In genomic region chr10:79275431-79275851, GRCh38 we compare ENCODE assay signal across 11 cellular contexts.
DNase-seq lines count a peak whose midpoint lies in the region; ATAC-seq and TF ChIP-seq lines count a peak whose summit lies in the region.
"Had no signal": no experiment of that assay in that cellular context is flagged by ENCODE, and none has a peak within 500 bp of the region (broad histone marks: within the 10 kb centered on the region; RNA-seq: fewer than 3 reads in every experiment).

No MANE protein-coding gene starts in this region.

- WGBS in SK-N-SH (ENCODE audit: low lambda C conversion rate) = 91% methylated on average over 3 of the region's 10 CpGs
- 62% methylated on average over 3 of the region's 10 CpGs; no CpG with 5 or more reads in 1 of the 2 donors for WGBS in esophagus squamous epithelium, 2 donors
- 64 to 67% methylated on average over 1 to 10 of the region's 10 CpGs for WGBS in thyroid gland, 2 donors

- TF ChIP-seq RAD21 in SK-N-SH (IDR thresholded peaks at IDR 0.05; ENCODE audit: low read length) = no peak

- CTCF ChIA-PET in SK-N-SH (lab: Yijun Ruan, JAX) = interaction anchor here (0.8 to 2.1 kb wide), 10 partner anchors 9 to 77 kb away, joined by 3 to 5 read pairs (median 3); no protein-coding TSS in a partner anchor
- CTCF ChIA-PET in activated naive CD4-positive, alpha-beta T cell treated with anti-CD3 and anti-CD28 coated beads, Interleukin-2, amount 10 ng/mL, durations not matched to agents 7 days and 5 days (lab: Charles Lee) = no interaction called here
- CTCF ChIA-PET in activated CD4-positive, alpha-beta T cell treated with anti-CD3 and anti-CD28 coated beads for 36 hours (lab: Charles Lee) = no interaction called here

- TF ChIP-seq POLR2A in esophagus squamous epithelium (IDR thresholded peaks at IDR 0.05) (no peak), thyroid gland (IDR thresholded peaks at IDR 0.05) (no peak)

- ATAC-seq in activated CD4-positive, CD25-positive, alpha-beta regulatory T cell treated with anti-CD3 and anti-CD28 coated beads, Interleukin-2, amount 50 U/mL, for 24 hours = no peak
- ATAC-seq in activated CD4-positive, alpha-beta T cell treated with anti-CD3 and anti-CD28 coated beads for 36 hours = no peak
- no peak for ATAC-seq in HG03280 (IDR thresholded peaks at IDR 0.05; ENCODE audit: unreplicated experiment)
- ATAC-seq: stimulated activated effector memory CD8-positive, alpha-beta T cell treated with anti-CD3 and anti-CD28 coated beads, Interleukin-12 subunit alpha, Interleukin-12 subunit beta, amount 100 ng/mL, for 72 hours had no signal

- no peak overlapping the region for H3K4me2 ChIP-seq in SK-N-SH

- H3K9me3 ChIP-seq in SK-N-SH (no peaks in the 10 kb centered on the region), esophagus squamous epithelium (no peaks in the 10 kb centered on the region), muscle layer of duodenum (ENCODE audit: control insufficient read depth in 1 of 2, low read length in 2 of 2) (no peaks in the 10 kb centered on the region), thyroid gland (no peaks in the 10 kb centered on the region)
- H3K9me3 ChIP-seq: mucosa of descending colon had no signal

- DNase-seq in SK-N-SH (peak; percentile 71), esophagus squamous epithelium (lab: John Stamatoyannopoulos, UW) (no peak), thyroid gland (peak; percentile 39 to 44)
- DNase-seq in activated naive CD4-positive, alpha-beta T cell treated with anti-CD3 and anti-CD28 coated beads, Interleukin-2, amount 10 ng/mL, durations not matched to agents 7 days and 5 days = no peak
- no peak for DNase-seq in activated CD4-positive, alpha-beta T cell treated with anti-CD3 and anti-CD28 coated beads for 36 hours
- DNase-seq: brain microvascular endothelial cell had no signal

- peaks cover 47% of the 10 kb centered on the region for H4K20me1 ChIP-seq in SK-N-SH (ENCODE audit: insufficient read depth)

- H3K36me3 Mint-ChIP-seq in activated naive CD4-positive, alpha-beta T cell treated with anti-CD3 and anti-CD28 coated beads, Interleukin-2, amount 10 ng/mL, durations not matched to agents 7 days and 5 days = peaks cover 6% of the 10 kb centered on the region
- peaks cover 15% of the 10 kb centered on the region for H3K36me3 Mint-ChIP-seq in activated CD4-positive, alpha-beta T cell treated with anti-CD3 and anti-CD28 coated beads for 36 hours (ENCODE audit: low read depth)

- H3K4me1 Mint-ChIP-seq in activated naive CD4-positive, alpha-beta T cell treated with anti-CD3 and anti-CD28 coated beads, Interleukin-2, amount 10 ng/mL, durations not matched to agents 7 days and 5 days = no peaks in the 10 kb centered on the region
- H3K4me1 Mint-ChIP-seq in activated CD4-positive, alpha-beta T cell treated with anti-CD3 and anti-CD28 coated beads for 36 hours = no peaks in the 10 kb centered on the region

- no peak overlapping the region for H3K9ac ChIP-seq in SK-N-SH

- H3K4me3 ChIP-seq in SK-N-SH (ENCODE audit: low read depth in 2 of 2, low read length in 1 of 2) = no peak overlapping the region
- no peak overlapping the region for H3K4me3 ChIP-seq in esophagus squamous epithelium
- no peak overlapping the region for H3K4me3 ChIP-seq in muscle layer of duodenum (ENCODE audit: low read depth in 1 of 2, low read length in 2 of 2)
- no peak overlapping the region for H3K4me3 ChIP-seq in thyroid gland (replicated peaks in 1 of 3)
- H3K4me3 ChIP-seq: mucosa of descending colon had no signal

- no peaks in the 10 kb centered on the region for H3K9me3 Mint-ChIP-seq in activated naive CD4-positive, alpha-beta T cell treated with anti-CD3 and anti-CD28 coated beads, Interleukin-2, amount 10 ng/mL, durations not matched to agents 7 days and 5 days
- H3K9me3 Mint-ChIP-seq in activated CD4-positive, alpha-beta T cell treated with anti-CD3 and anti-CD28 coated beads for 36 hours (ENCODE audit: low read depth) = no peaks in the 10 kb centered on the region
- H3K9me3 Mint-ChIP-seq: stimulated activated effector memory CD8-positive, alpha-beta T cell treated with anti-CD3 and anti-CD28 coated beads, Interleukin-12 subunit alpha, Interleukin-12 subunit beta, amount 100 ng/mL, for 72 hours had no signal

- H2AFZ ChIP-seq in SK-N-SH (ENCODE audit: low read depth) = no peak overlapping the region

- peaks cover 59% of the 10 kb centered on the region for H3K79me2 ChIP-seq in SK-N-SH (ENCODE audit: insufficient read depth)

- peaks cover 3% of the 10 kb centered on the region for H3F3A ChIP-seq in SK-N-SH (replicated peaks; ENCODE audit: insufficient read depth)

- TF ChIP-seq CTCF in SK-N-SH (IDR thresholded peaks at IDR 0.05) (no peak), esophagus squamous epithelium (IDR thresholded peaks at IDR 0.05) (no peak), thyroid gland (IDR thresholded peaks at IDR 0.05) (no peak)

- no peaks in the 10 kb centered on the region for H3K9me2 ChIP-seq in SK-N-SH

- H3K4me1 ChIP-seq in SK-N-SH (ENCODE audit: control insufficient read depth in 1 of 2, insufficient read depth in 2 of 2, low read depth in 1 of 2, low read length in 1 of 2) (peaks cover 5 to 77% of the 10 kb centered on the region in 2 experiments; a peak in 3 of 4 replicates), esophagus squamous epithelium (peaks cover 21 to 61% (median 37%) of the 10 kb centered on the region in 3 donors), muscle layer of duodenum (ENCODE audit: control insufficient read depth in 1 of 2, insufficient read depth in 2 of 2, low read length in 2 of 2) (peaks cover 15 to 57% of the 10 kb centered on the region in 2 donors), thyroid gland (peaks cover 24 to 30% of the 10 kb centered on the region in 2 donors)

- H3K36me3 ChIP-seq in SK-N-SH (replicated peaks in 1 of 2; ENCODE audit: control insufficient read depth in 1 of 2, insufficient read depth in 2 of 2, low read length in 1 of 2) = peaks cover 9 to 13% of the 10 kb centered on the region in 2 experiments
- peaks cover 0 to 73% (median 5%) of the 10 kb centered on the region in 3 donors for H3K36me3 ChIP-seq in esophagus squamous epithelium
- H3K36me3 ChIP-seq in muscle layer of duodenum (ENCODE audit: control insufficient read depth in 1 of 2, insufficient read depth in 2 of 2, low read length in 2 of 2) = peaks cover 11 to 24% of the 10 kb centered on the region in 2 donors
- H3K36me3 ChIP-seq in thyroid gland = peaks cover 18 to 21% of the 10 kb centered on the region in 2 donors

- TF ChIP-seq EP300 in SK-N-SH (IDR thresholded peaks at IDR 0.05; ENCODE audit: borderline replicate concordance in 1 of 2, low read depth in 1 of 2, low read length in 1 of 2) = no peak

- no peaks in the 10 kb centered on the region for H3K27me3 ChIP-seq in SK-N-SH (ENCODE audit: insufficient read depth)
- H3K27me3 ChIP-seq in esophagus squamous epithelium = no peaks in the 10 kb centered on the region
- H3K27me3 ChIP-seq in muscle layer of duodenum (ENCODE audit: low read depth, low read length) = no peaks in the 10 kb centered on the region
- H3K27me3 ChIP-seq in thyroid gland = no peaks in the 10 kb centered on the region
- H3K27me3 ChIP-seq: brain microvascular endothelial cell had no signal

- no peak overlapping the region for H3K4me3 Mint-ChIP-seq in activated naive CD4-positive, alpha-beta T cell treated with anti-CD3 and anti-CD28 coated beads, Interleukin-2, amount 10 ng/mL, durations not matched to agents 7 days and 5 days
- H3K4me3 Mint-ChIP-seq in activated CD4-positive, alpha-beta T cell treated with anti-CD3 and anti-CD28 coated beads for 36 hours = no peak overlapping the region
- H3K4me3 Mint-ChIP-seq: stimulated activated effector memory CD8-positive, alpha-beta T cell treated with anti-CD3 and anti-CD28 coated beads, Interleukin-12 subunit alpha, Interleukin-12 subunit beta, amount 100 ng/mL, for 72 hours had no signal

- H3K27ac ChIP-seq in SK-N-SH (ENCODE audit: low read depth in 2 of 2, low read length in 1 of 2) (peak overlapping the region; percentile 26 to 99; a peak in 3 of 4 replicates), esophagus squamous epithelium (peak overlapping the region; percentile 76 to 88 (median 80)), muscle layer of duodenum (ENCODE audit: low read length) (peak overlapping the region; percentile 30), thyroid gland (peak overlapping the region in 2 of 3 donors; percentile 0 to 75)
- H3K27ac ChIP-seq: brain microvascular endothelial cell had no signal

- H3K27ac Mint-ChIP-seq in activated naive CD4-positive, alpha-beta T cell treated with anti-CD3 and anti-CD28 coated beads, Interleukin-2, amount 10 ng/mL, durations not matched to agents 7 days and 5 days = no peak overlapping the region
- no peak overlapping the region for H3K27ac Mint-ChIP-seq in activated CD4-positive, alpha-beta T cell treated with anti-CD3 and anti-CD28 coated beads for 36 hours
- H3K27ac Mint-ChIP-seq: stimulated activated effector memory CD8-positive, alpha-beta T cell treated with anti-CD3 and anti-CD28 coated beads, Interleukin-12 subunit alpha, Interleukin-12 subunit beta, amount 100 ng/mL, for 72 hours had no signal

- intact Hi-C loops in esophagus squamous epithelium (cut with DNase I) (no loop called here), thyroid gland (cut with DNase I) (no loop called here)
- intact Hi-C loops in activated CD4-positive, alpha-beta T cell treated with anti-CD3 and anti-CD28 coated beads for 36 hours (cut with DNase I, micrococcal nuclease) = no loop called here

- POLR2A ChIA-PET in SK-N-SH (lab: Yijun Ruan, JAX) = interaction anchor here (0.6 to 1.4 kb wide), 6 partner anchors 14 to 1386 kb away, joined by 3 to 6 read pairs (median 4); no protein-coding TSS in a partner anchor
- POLR2A ChIA-PET in activated CD4-positive, alpha-beta T cell treated with anti-CD3 and anti-CD28 coated beads for 36 hours (lab: Charles Lee) = no interaction called here

- H3K27me3 Mint-ChIP-seq in activated naive CD4-positive, alpha-beta T cell treated with anti-CD3 and anti-CD28 coated beads, Interleukin-2, amount 10 ng/mL, durations not matched to agents 7 days and 5 days = no peaks in the 10 kb centered on the region
- no peaks in the 10 kb centered on the region for H3K27me3 Mint-ChIP-seq in activated CD4-positive, alpha-beta T cell treated with anti-CD3 and anti-CD28 coated beads for 36 hours

TF ChIP-seq in SK-N-SH, 30 proteins besides CTCF, POLR2A, EP300 and RAD21 (continues in another document):
- TF ChIP-seq NFIC (IDR thresholded peaks at IDR 0.05; ENCODE audit: borderline replicate concordance) = no peak
- no peak for TF ChIP-seq JUND (IDR thresholded peaks at IDR 0.05)
- TF ChIP-seq TAF1 (IDR thresholded peaks at IDR 0.05; ENCODE audit: borderline replicate concordance, low read depth, low read length) = no peak
- no peak for TF ChIP-seq YY1 (IDR thresholded peaks at IDR 0.05; ENCODE audit: low read depth)
- TF ChIP-seq CHD2 (IDR thresholded peaks at IDR 0.05; ENCODE audit: low read length, partially characterized antibody) = no peak

Comparison
In these comparisons a context has a peak if more than half of its experiments do, and no peak if none do; other contexts are left out.
1. DNase-seq: peak in SK-N-SH (single experiment) and thyroid gland (2 of 2); none in esophagus squamous epithelium (single experiment), activated naive CD4-positive, alpha-beta T cell treated with anti-CD3 and anti-CD28 coated beads, Interleukin-2, amount 10 ng/mL, durations not matched to agents 7 days and 5 days (single experiment) and activated CD4-positive, alpha-beta T cell treated with anti-CD3 and anti-CD28 coated beads for 36 hours (single experiment).
2. H3K27ac ChIP-seq: peak in every context shown above with its lines; median percentile 80 in esophagus squamous epithelium; 62 in SK-N-SH; 38 in thyroid gland; 30 in muscle layer of duodenum.